25 cellular contexts compared by ENCODE assay signal in genomic region chr4:114116861-114117260, GRCh38.
"Had no signal": no experiment of that assay in that cellular context is flagged by ENCODE, and none has a peak within 500 bp of the region (broad histone marks: within the 10 kb centered on the region; RNA-seq: fewer than 3 reads in every experiment).

No MANE protein-coding gene starts in this region.

- H3K27ac Mint-ChIP-seq: activated B cell treated with CpG ODN at 0.5 μM for 24 hours; activated CD4-positive, alpha-beta memory T cell treated with anti-CD3 and anti-CD28 coated beads for 36 hours; activated CD4-positive, alpha-beta T cell treated with anti-CD3 and anti-CD28 coated beads, Interleukin-2, amount 10 ng/mL, durations not matched to agents 7 days and 5 days; activated naive CD4-positive, alpha-beta T cell treated with anti-CD3 and anti-CD28 coated beads, Interleukin-2, amount 50 U/mL, for 72 hours; activated naive CD8-positive, alpha-beta T cell treated with anti-CD3 and anti-CD28 coated beads, Interleukin-2, amount 50 U/mL, for 24 hours; brain; T-helper 17 cell had no signal

- H3K4me1 Mint-ChIP-seq: activated B cell treated with CpG ODN at 0.5 μM for 24 hours; activated CD4-positive, alpha-beta T cell treated with anti-CD3 and anti-CD28 coated beads, Interleukin-2, amount 10 ng/mL, durations not matched to agents 7 days and 5 days; activated naive CD8-positive, alpha-beta T cell treated with anti-CD3 and anti-CD28 coated beads, Interleukin-2, amount 50 U/mL, for 24 hours; brain; central memory CD8-positive, alpha-beta T cell; T-helper 17 cell had no signal

- ATAC-seq: activated naive CD4-positive, alpha-beta T cell treated with anti-CD3 and anti-CD28 coated beads, Interleukin-2, amount 50 U/mL, for 72 hours; activated naive CD8-positive, alpha-beta T cell treated with anti-CD3 and anti-CD28 coated beads, Interleukin-2, amount 50 U/mL, for 24 hours; activated T-cell treated with anti-CD3 and anti-CD28 coated beads, Interleukin-2, amount 50 U/mL, for 4 hours; K562; T-helper 17 cell had no signal

- H3K27me3 Mint-ChIP-seq: activated CD4-positive, alpha-beta memory T cell treated with anti-CD3 and anti-CD28 coated beads for 36 hours; activated CD4-positive, alpha-beta T cell treated with anti-CD3 and anti-CD28 coated beads, Interleukin-2, amount 10 ng/mL, durations not matched to agents 7 days and 5 days; activated naive CD8-positive, alpha-beta T cell treated with anti-CD3 and anti-CD28 coated beads, Interleukin-2, amount 50 U/mL, for 24 hours; brain; central memory CD8-positive, alpha-beta T cell; T-helper 17 cell had no signal

- DNase-seq: activated B cell treated with CpG ODN at 0.5 μM for 24 hours; activated CD4-positive, alpha-beta memory T cell treated with anti-CD3 and anti-CD28 coated beads for 36 hours; activated CD4-positive, alpha-beta T cell treated with anti-CD3 and anti-CD28 coated beads for 1 hour; activated CD4-positive, alpha-beta T cell treated with anti-CD3 and anti-CD28 coated beads, Interleukin-2, amount 10 ng/mL, durations not matched to agents 7 days and 5 days; activated CD8-positive, alpha-beta memory T cell treated with anti-CD3 and anti-CD28 coated beads for 24 hours; activated effector memory CD4-positive, alpha-beta T cell treated with anti-CD3 and anti-CD28 coated beads, Interleukin-2, amount 50 U/mL, for 16 hours; activated naive CD4-positive, alpha-beta T cell treated with Interleukin-2 at 50 U/mL for 16 hours; activated naive CD8-positive, alpha-beta T cell treated with anti-CD3 and anti-CD28 coated beads, Interleukin-2, amount 50 U/mL, for 24 hours; activated T-cell treated with anti-CD3 and anti-CD28 coated beads, Interleukin-2, amount 50 U/mL, for 4 hours; amniotic stem cell; colonic mucosa; Karpas-422; MM.1S; NCI-H1105 treated with DMSO at 0.1 percent for 48 hours; NCI-H1930; NCI-H2107; NCI-H2227 treated with DMSO at 0.1 percent for 48 hours; PC-9; SIG-M5; T-helper 17 cell; T-helper 9 cell had no signal

- H3K9me3 Mint-ChIP-seq: activated B cell treated with CpG ODN at 0.5 μM for 24 hours; activated CD4-positive, alpha-beta memory T cell treated with anti-CD3 and anti-CD28 coated beads for 36 hours; activated CD4-positive, alpha-beta T cell treated with anti-CD3 and anti-CD28 coated beads, Interleukin-2, amount 10 ng/mL, durations not matched to agents 7 days and 5 days; activated naive CD4-positive, alpha-beta T cell treated with anti-CD3 and anti-CD28 coated beads, Interleukin-2, amount 50 U/mL, for 72 hours; activated naive CD8-positive, alpha-beta T cell treated with anti-CD3 and anti-CD28 coated beads, Interleukin-2, amount 50 U/mL, for 24 hours; activated T-cell treated with anti-CD3 and anti-CD28 coated beads, Interleukin-2, amount 50 U/mL, for 4 hours; brain; central memory CD8-positive, alpha-beta T cell had no signal

- H3K36me3 Mint-ChIP-seq: activated CD4-positive, alpha-beta memory T cell treated with anti-CD3 and anti-CD28 coated beads for 36 hours; activated naive CD4-positive, alpha-beta T cell treated with anti-CD3 and anti-CD28 coated beads, Interleukin-2, amount 50 U/mL, for 72 hours; brain had no signal

- H3K4me3 Mint-ChIP-seq: activated B cell treated with CpG ODN at 0.5 μM for 24 hours; activated CD4-positive, alpha-beta memory T cell treated with anti-CD3 and anti-CD28 coated beads for 36 hours; activated CD4-positive, alpha-beta T cell treated with anti-CD3 and anti-CD28 coated beads, Interleukin-2, amount 10 ng/mL, durations not matched to agents 7 days and 5 days; activated naive CD8-positive, alpha-beta T cell treated with anti-CD3 and anti-CD28 coated beads, Interleukin-2, amount 50 U/mL, for 24 hours; activated T-cell treated with anti-CD3 and anti-CD28 coated beads, Interleukin-2, amount 50 U/mL, for 4 hours; brain; central memory CD8-positive, alpha-beta T cell; T-helper 17 cell had no signal
